ENCODE assay signal across 21 cellular contexts in genomic region chr7:114303301-114303700, GRCh38.
A peak's percentile ranks its signal among the peaks of the same experiment; 100 is the strongest.
DNase-seq lines count a peak whose midpoint lies in the region; ATAC-seq and TF ChIP-seq lines count a peak whose summit lies in the region.
"Had no signal": no experiment of that assay in that cellular context is flagged by ENCODE, and none has a peak within 500 bp of the region (broad histone marks: within the 10 kb centered on the region; RNA-seq: fewer than 3 reads in every experiment).

No MANE protein-coding gene starts in this region.

- no peaks in the 10 kb centered on the region for H3K9me2 ChIP-seq in SK-N-SH

- no peak overlapping the region for H3K9ac ChIP-seq in SK-N-SH
- H3K9ac ChIP-seq: BLaER1 treated with 17β-estradiol and CSF1 and Interleukin-3, amounts not matched to agents 10 nM and 100 nM; GM23248 had no signal

- H2AFZ ChIP-seq in SK-N-SH (ENCODE audit: low read depth), result peak overlapping the region; percentile 37; the same call in 1 of the 2 replicates
- H2AFZ ChIP-seq: GM23248 had no signal

- no peak for TF ChIP-seq CTCF in SK-N-SH (IDR thresholded peaks at IDR 0.05)
- no peak for TF ChIP-seq CTCF in epithelial cell of proximal tubule (conservative IDR thresholded peaks at IDR 0.05; ENCODE audit: low read depth, low read length)

- no peaks in the 10 kb centered on the region for H3F3A ChIP-seq in SK-N-SH (replicated peaks; ENCODE audit: insufficient read depth)

- no peak for TF ChIP-seq EP300 in SK-N-SH (IDR thresholded peaks at IDR 0.05; ENCODE audit: borderline replicate concordance in 1 of 2, low read depth in 1 of 2, low read length in 1 of 2)

- H3K4me3 ChIP-seq in SK-N-SH (ENCODE audit: low read depth in 2 of 2, low read length in 1 of 2) (no peak overlapping the region), epithelial cell of proximal tubule (ENCODE audit: low read depth, low read length) (no peak overlapping the region)
- H3K4me3 ChIP-seq: A549; BLaER1 treated with 17β-estradiol and CSF1 and Interleukin-3, amounts not matched to agents 10 nM and 100 nM; GM12878; GM23248 had no signal

- no peaks in the 10 kb centered on the region for H3K36me3 ChIP-seq in SK-N-SH (replicated peaks in 1 of 2; ENCODE audit: control insufficient read depth in 1 of 2, insufficient read depth in 2 of 2, low read length in 1 of 2)
- H3K36me3 ChIP-seq: BE2C; BLaER1 treated with 17β-estradiol and CSF1 and Interleukin-3, amounts not matched to agents 10 nM and 100 nM had no signal

- DNase-seq in SK-N-SH (no peak), epithelial cell of proximal tubule (ENCODE audit: low read depth) (peak; percentile 50), kidney tubule cell (ENCODE audit: low spot score) (peak; percentile 60), iPS-NIHi11 (ENCODE audit: low spot score) (no peak), activated gamma-delta T cell (lab: John Stamatoyannopoulos, UW) (no peak), Right ventricle myocardium superior (no peak)
- DNase-seq: 8988T; ACHN; AML-193; BE2C; CD4-positive, alpha-beta T cell; CD8-positive, alpha-beta memory T cell; DMS153; DMS79 treated with DMSO at 0.1 percent for 48 hours; H9 had no signal

- POLR2A ChIA-PET in SK-N-SH (lab: Yijun Ruan, JAX), result no interaction called here

- intact Hi-C loops in Right ventricle myocardium superior (cut with DNase I), result no loop called here

- no peaks in the 10 kb centered on the region for H4K20me1 ChIP-seq in SK-N-SH (ENCODE audit: insufficient read depth)
- H4K20me1 ChIP-seq: BLaER1 treated with 17β-estradiol and CSF1 and Interleukin-3, amounts not matched to agents 10 nM and 100 nM had no signal

- no peak overlapping the region for H3K27ac ChIP-seq in SK-N-SH (ENCODE audit: low read depth in 2 of 2, low read length in 1 of 2)
- H3K27ac ChIP-seq: A549; BLaER1 treated with 17β-estradiol and CSF1 and Interleukin-3, amounts not matched to agents 10 nM and 100 nM; GM23248 had no signal

- H3K27me3 ChIP-seq in SK-N-SH (ENCODE audit: insufficient read depth), result no peaks in the 10 kb centered on the region
- H3K27me3 ChIP-seq: BE2C; BLaER1 treated with 17β-estradiol and CSF1 and Interleukin-3, amounts not matched to agents 10 nM and 100 nM had no signal

- no peaks in the 10 kb centered on the region for H3K4me1 ChIP-seq in SK-N-SH (ENCODE audit: control insufficient read depth in 1 of 2, insufficient read depth in 2 of 2, low read depth in 1 of 2, low read length in 1 of 2)
- H3K4me1 ChIP-seq: A549, BE2C had no signal

- H3K9me3 ChIP-seq in SK-N-SH, result no peaks in the 10 kb centered on the region
- H3K9me3 ChIP-seq: A549; BE2C; BLaER1 treated with 17β-estradiol and CSF1 and Interleukin-3, amounts not matched to agents 10 nM and 100 nM had no signal

- H3K79me2 ChIP-seq in SK-N-SH (ENCODE audit: insufficient read depth), result no peaks in the 10 kb centered on the region

- CTCF ChIA-PET in SK-N-SH (lab: Yijun Ruan, JAX), result no interaction called here

- no peak for TF ChIP-seq RAD21 in SK-N-SH (IDR thresholded peaks at IDR 0.05; ENCODE audit: low read length)

- no peak for ATAC-seq in SK-N-SH treated with all-trans-retinoic acid at 6 μM for 48 hours
- ATAC-seq in Right ventricle myocardium superior (ENCODE audit: poor library complexity), result no peak
- ATAC-seq: A549, GM12878, HCT116 had no signal

- H3K4me2 ChIP-seq in SK-N-SH, result no peak overlapping the region
- H3K4me2 ChIP-seq: A549; BLaER1 treated with 17β-estradiol and CSF1 and Interleukin-3, amounts not matched to agents 10 nM and 100 nM had no signal

TF ChIP-seq in SK-N-SH, 30 proteins besides CTCF, POLR2A, EP300 and RAD21:
- TF ChIP-seq JUND (IDR thresholded peaks at IDR 0.05) (no peak), RCOR1 (IDR thresholded peaks at IDR 0.05; ENCODE audit: low read length) (no peak)

TF ChIP-seq in SK-N-SH treated with all-trans-retinoic acid at 6 μM for 48 hours, 23 proteins besides CTCF, POLR2A, EP300 and RAD21:
- no peak for TF ChIP-seq PATZ1 (CRISPR knock-in tag; IDR thresholded peaks at IDR 0.05; ENCODE audit: borderline replicate concordance)

Comparison
In these comparisons a context has a peak if more than half of its experiments do, and no peak if none do; other contexts are left out.
1. DNase-seq: peak in epithelial cell of proximal tubule (single experiment) and kidney tubule cell (single experiment); none in SK-N-SH (single experiment), iPS-NIHi11 (single experiment), activated gamma-delta T cell (single experiment) and Right ventricle myocardium superior (single experiment).